ENCODE assay signal across 26 cellular contexts in genomic region chr10:49009231-49009979, GRCh38.
DNase-seq lines count a peak whose midpoint lies in the region; ATAC-seq, FAIRE-seq and TF ChIP-seq lines count a peak whose summit lies in the region.
"Had no signal": no experiment of that assay in that cellular context is flagged by ENCODE, and none has a peak within 500 bp of the region (broad histone marks: within the 10 kb centered on the region; RNA-seq: fewer than 3 reads in every experiment).

No MANE protein-coding gene starts in this region.

- H3K27ac Mint-ChIP-seq in astrocyte (ENCODE audit: unreplicated experiment), result no peak overlapping the region
- H3K27ac Mint-ChIP-seq in osteocyte (ENCODE audit: unreplicated experiment), result no peak overlapping the region
- H3K27ac Mint-ChIP-seq: activated B cell treated with CpG ODN at 0.5 μM for 24 hours; activated naive CD4-positive, alpha-beta T cell treated with anti-CD3 and anti-CD28 coated beads, Interleukin-2, amount 50 U/mL, for 24 hours; neural progenitor cell; stimulated activated effector memory CD8-positive, alpha-beta T cell treated with anti-CD3 and anti-CD28 coated beads, Interleukin-12 subunit alpha, Interleukin-12 subunit beta, amount 100 ng/mL, for 72 hours had no signal

- WGBS in lower leg skin, 2 donors, result 50 to 65% methylated on average over 8 of the region's 8 CpGs

- H4K20me1 ChIP-seq in BLaER1 (peaks cover 9% of the 10 kb centered on the region; the same call in 1 of the 2 replicates), astrocyte (ENCODE audit: insufficient read depth, low read length) (no peaks in the 10 kb centered on the region)

- H3K36me3 ChIP-seq in BLaER1, result no peaks in the 10 kb centered on the region
- no peaks in the 10 kb centered on the region for H3K36me3 ChIP-seq in astrocyte (ENCODE audit: insufficient read depth, low read length)
- no peaks in the 10 kb centered on the region for H3K36me3 ChIP-seq in left ventricle myocardium inferior
- H3K36me3 ChIP-seq: neural progenitor cell had no signal

- no peak overlapping the region for H3K4me3 Mint-ChIP-seq in astrocyte (ENCODE audit: unreplicated experiment)
- no peak overlapping the region for H3K4me3 Mint-ChIP-seq in osteocyte (ENCODE audit: unreplicated experiment)
- H3K4me3 Mint-ChIP-seq: activated B cell treated with CpG ODN at 0.5 μM for 24 hours; activated naive CD4-positive, alpha-beta T cell treated with anti-CD3 and anti-CD28 coated beads, Interleukin-2, amount 50 U/mL, for 24 hours; central memory CD8-positive, alpha-beta T cell; neural progenitor cell; stimulated activated effector memory CD8-positive, alpha-beta T cell treated with anti-CD3 and anti-CD28 coated beads, Interleukin-12 subunit alpha, Interleukin-12 subunit beta, amount 100 ng/mL, for 72 hours had no signal

- no peak overlapping the region for H3K4me3 ChIP-seq in BLaER1
- no peak overlapping the region for H3K4me3 ChIP-seq in astrocyte (ENCODE audit: insufficient read depth, low read depth, low read length)
- H3K4me3 ChIP-seq in left ventricle myocardium inferior, result no peak overlapping the region
- H3K4me3 ChIP-seq in lower leg skin (ENCODE audit: low read depth, poor library complexity, severe bottlenecking), result no peak overlapping the region
- H3K4me3 ChIP-seq: dorsolateral prefrontal cortex, GM12878, neural progenitor cell had no signal

- intact Hi-C loops in left ventricle myocardium inferior (cut with micrococcal nuclease) (no loop called here), lower leg skin (cut with DNase I; ENCODE audit: low total_unique reads) (no loop called here)

- peak overlapping the region; percentile 26 for H2AFZ ChIP-seq in astrocyte (ENCODE audit: low read depth, low read length)
- H2AFZ ChIP-seq: neural progenitor cell had no signal

- no peak overlapping the region for H3K27ac ChIP-seq in BLaER1
- H3K27ac ChIP-seq in astrocyte (ENCODE audit: low read depth, low read length), result no peak overlapping the region
- H3K27ac ChIP-seq in left ventricle myocardium inferior (replicated peaks), result peak overlapping the region; percentile 88
- H3K27ac ChIP-seq: dorsolateral prefrontal cortex, neural progenitor cell, RWPE1 had no signal

- H3K9me3 Mint-ChIP-seq in astrocyte (ENCODE audit: unreplicated experiment) (no peaks in the 10 kb centered on the region), osteocyte (ENCODE audit: unreplicated experiment) (no peaks in the 10 kb centered on the region)
- H3K9me3 Mint-ChIP-seq: activated naive CD4-positive, alpha-beta T cell treated with anti-CD3 and anti-CD28 coated beads, Interleukin-2, amount 50 U/mL, for 24 hours; central memory CD8-positive, alpha-beta T cell; neural progenitor cell; stimulated activated effector memory CD8-positive, alpha-beta T cell treated with anti-CD3 and anti-CD28 coated beads, Interleukin-12 subunit alpha, Interleukin-12 subunit beta, amount 100 ng/mL, for 72 hours had no signal

- H3K4me2 ChIP-seq in BLaER1 (peak overlapping the region; percentile 87; the same call in 1 of the 2 replicates), astrocyte (ENCODE audit: low read length) (no peak overlapping the region)
- H3K4me2 ChIP-seq: neural progenitor cell had no signal

- H3K4me1 ChIP-seq in BLaER1 (peaks cover 26% of the 10 kb centered on the region), astrocyte (ENCODE audit: insufficient read depth, low read length) (no peaks in the 10 kb centered on the region), left ventricle myocardium inferior (peaks cover 64% of the 10 kb centered on the region)
- H3K4me1 ChIP-seq: Caco-2 had no signal

- TF ChIP-seq POLR2A in lower leg skin (IDR thresholded peaks at IDR 0.05), result no peak

- no peaks in the 10 kb centered on the region for H3K4me1 Mint-ChIP-seq in astrocyte (ENCODE audit: low read depth, unreplicated experiment)
- H3K4me1 Mint-ChIP-seq in osteocyte (ENCODE audit: unreplicated experiment), result no peaks in the 10 kb centered on the region
- H3K4me1 Mint-ChIP-seq: activated B cell treated with CpG ODN at 0.5 μM for 24 hours; activated naive CD4-positive, alpha-beta T cell treated with anti-CD3 and anti-CD28 coated beads, Interleukin-2, amount 50 U/mL, for 24 hours; central memory CD8-positive, alpha-beta T cell; stimulated activated effector memory CD8-positive, alpha-beta T cell treated with anti-CD3 and anti-CD28 coated beads, Interleukin-12 subunit alpha, Interleukin-12 subunit beta, amount 100 ng/mL, for 72 hours had no signal

- FAIRE-seq in astrocyte (lab: Jason Lieb, UNC), result no peak
- FAIRE-seq: GM12878, H54, small intestine had no signal

- ATAC-seq in GM21786 (IDR thresholded peaks at IDR 0.05; ENCODE audit: unreplicated experiment), result no peak
- ATAC-seq: GM12878 had no signal

- no peak for DNase-seq in astrocyte (ENCODE audit: low read depth)
- no peak for DNase-seq in left ventricle myocardium inferior
- peak; percentile 59 for DNase-seq in osteocyte (ENCODE audit: extremely low spot score, unreplicated experiment)
- DNase-seq in DMS114 treated with DMSO at 0.1 percent for 48 hours (lab: John Stamatoyannopoulos, UW; ENCODE audit: unreplicated experiment), result no peak
- DNase-seq in lower leg skin (ENCODE audit: low spot score in 2 of 2), result no peak
- no peak for DNase-seq in NCI-H524 (lab: John Stamatoyannopoulos, UW)
- DNase-seq: activated B cell treated with CpG ODN at 0.5 μM for 24 hours; C1 segment of cervical spinal cord; Caco-2; DND-41; dorsolateral prefrontal cortex; NCI-H187; NCI-H69; small intestine; stimulated activated CD4-positive, alpha-beta T cell treated with anti-CD3 and anti-CD28 coated beads, Interleukin-2, amount 100 ng/mL, for 24 hours; SW 1271; T1000 had no signal

- H3K9ac ChIP-seq in BLaER1 (no peak overlapping the region), astrocyte (ENCODE audit: low read length) (no peak overlapping the region)
- H3K9ac ChIP-seq: neural progenitor cell had no signal

- no peaks in the 10 kb centered on the region for H3K79me2 ChIP-seq in astrocyte (ENCODE audit: insufficient read depth, low read length)

- TF ChIP-seq CTCF in astrocyte (IDR thresholded peaks at IDR 0.05; ENCODE audit: insufficient read depth, low read depth, low read length) (no peak), left ventricle myocardium inferior (IDR thresholded peaks at IDR 0.05; ENCODE audit: borderline replicate concordance) (no peak), osteocyte (IDR thresholded peaks at IDR 0.05) (no peak), lower leg skin (IDR thresholded peaks at IDR 0.05) (no peak)

- H3K27me3 ChIP-seq in BLaER1, result no peaks in the 10 kb centered on the region
- peaks cover 2% of the 10 kb centered on the region for H3K27me3 ChIP-seq in astrocyte (ENCODE audit: insufficient read depth, low read length)
- no peaks in the 10 kb centered on the region for H3K27me3 ChIP-seq in left ventricle myocardium inferior (ENCODE audit: low read depth)
- H3K27me3 ChIP-seq: dorsolateral prefrontal cortex, neural progenitor cell had no signal

- peaks cover 46% of the 10 kb centered on the region for H3K27me3 Mint-ChIP-seq in astrocyte (ENCODE audit: low read depth, unreplicated experiment)
- H3K27me3 Mint-ChIP-seq in osteocyte (ENCODE audit: unreplicated experiment), result peaks cover 2% of the 10 kb centered on the region
- H3K27me3 Mint-ChIP-seq: activated naive CD4-positive, alpha-beta T cell treated with anti-CD3 and anti-CD28 coated beads, Interleukin-2, amount 50 U/mL, for 24 hours; central memory CD8-positive, alpha-beta T cell had no signal

- H3K36me3 Mint-ChIP-seq in astrocyte (ENCODE audit: low read depth, unreplicated experiment) (no peaks in the 10 kb centered on the region), osteocyte (ENCODE audit: unreplicated experiment) (no peaks in the 10 kb centered on the region)
- H3K36me3 Mint-ChIP-seq: activated naive CD4-positive, alpha-beta T cell treated with anti-CD3 and anti-CD28 coated beads, Interleukin-2, amount 50 U/mL, for 24 hours; stimulated activated effector memory CD8-positive, alpha-beta T cell treated with anti-CD3 and anti-CD28 coated beads, Interleukin-12 subunit alpha, Interleukin-12 subunit beta, amount 100 ng/mL, for 72 hours had no signal

- H3K9me3 ChIP-seq in BLaER1, result no peaks in the 10 kb centered on the region; the same call in 1 of the 2 replicates
- H3K9me3 ChIP-seq in astrocyte (ENCODE audit: insufficient read depth, low read depth, low read length), result no peaks in the 10 kb centered on the region
- no peaks in the 10 kb centered on the region for H3K9me3 ChIP-seq in left ventricle myocardium inferior (replicated peaks)
- H3K9me3 ChIP-seq: Caco-2 had no signal
